ENCODE assay signal across 9 cellular contexts in genomic region chr16:11354407-11354732, GRCh38. TPM values are rescaled to one million over a fixed set of nuclear protein-coding genes. Genes with fewer than 3 reads are reported as not detected.
DNase-seq lines count a peak whose midpoint lies in the region; ATAC-seq lines count a peak whose summit lies in the region.
"Had no signal": no experiment of that assay in that cellular context is flagged by ENCODE, and none has a peak within 500 bp of the region (broad histone marks: within the 10 kb centered on the region; RNA-seq: fewer than 3 reads in every experiment).

No MANE protein-coding gene starts in this region.

- H3K27ac Mint-ChIP-seq in T-helper 17 cell, result peak overlapping the region; percentile 81

- H3K4me1 Mint-ChIP-seq in T-helper 17 cell, result peaks cover 27% of the 10 kb centered on the region

- H3K4me3 Mint-ChIP-seq in T-helper 17 cell, result peak overlapping the region; percentile 80

- DNase-seq in activated CD4-positive, CD25-positive, alpha-beta regulatory T cell (lab: John Stamatoyannopoulos, UW), result no peak
- DNase-seq in T-helper 17 cell (no peak), NCI-H1105 (lab: John Stamatoyannopoulos, UW) (no peak)
- DNase-seq in stimulated activated naive CD8-positive, alpha-beta T cell treated with anti-CD3 and anti-CD28 coated beads, Interleukin-15, Interleukin-2, amounts not matched to agents 100 U/mL and 50 U/mL, for 24 hours, result no peak
- DNase-seq in effector CD4-positive, alpha-beta T cell, result no peak
- no peak for DNase-seq in stimulated activated CD4-positive, alpha-beta T cell treated with anti-CD3 and anti-CD28 coated beads, Interleukin-4, amount 100 ng/mL, for 4 hours

- H3K9me3 ChIP-seq in T-helper 17 cell (ENCODE audit: control insufficient read depth, low read length, poor library complexity, severe bottlenecking), result no peaks in the 10 kb centered on the region
- H3K9me3 ChIP-seq: neutrophil had no signal

- peaks cover 12% of the 10 kb centered on the region for H3K27me3 Mint-ChIP-seq in T-helper 17 cell

- ATAC-seq in activated CD4-positive, CD25-positive, alpha-beta regulatory T cell treated with anti-CD3 and anti-CD28 coated beads, Interleukin-2, amount 50 U/mL, for 24 hours, result peak; percentile 1 to 6
- ATAC-seq in HG02885 (IDR thresholded peaks at IDR 0.05; ENCODE audit: poor library complexity, unreplicated experiment) (peak; percentile 27), T-helper 17 cell (peak; percentile 59)
- ATAC-seq in stimulated activated naive CD8-positive, alpha-beta T cell treated with anti-CD3 and anti-CD28 coated beads, Interleukin-15, Interleukin-2, amounts not matched to agents 100 U/mL and 50 U/mL, for 24 hours, result peak; percentile 3

- no peaks in the 10 kb centered on the region for H3K36me3 Mint-ChIP-seq in T-helper 17 cell (ENCODE audit: low read depth)

RNA-seq across cellular contexts. Expression of gene RMI2, which starts 9.1 kb away (rescaled TPM):
- 1 to 10 TPM; 1.4 to 2.1 TPM for total RNA-seq in T-helper 17 cell

Comparison
In these comparisons a context has a peak if more than half of its experiments do, and no peak if none do; other contexts are left out.
1. ATAC-seq: peak in every context shown above with its lines; median percentile 59 in T-helper 17 cell; 27 in HG02885; 4 in activated CD4-positive, CD25-positive, alpha-beta regulatory T cell treated with anti-CD3 and anti-CD28 coated beads, Interleukin-2, amount 50 U/mL, for 24 hours; 3 in stimulated activated naive CD8-positive, alpha-beta T cell treated with anti-CD3 and anti-CD28 coated beads, Interleukin-15, Interleukin-2, amounts not matched to agents 100 U/mL and 50 U/mL, for 24 hours.